ENCODE assay signal across 9 cellular contexts in the genomic region with DNA sequence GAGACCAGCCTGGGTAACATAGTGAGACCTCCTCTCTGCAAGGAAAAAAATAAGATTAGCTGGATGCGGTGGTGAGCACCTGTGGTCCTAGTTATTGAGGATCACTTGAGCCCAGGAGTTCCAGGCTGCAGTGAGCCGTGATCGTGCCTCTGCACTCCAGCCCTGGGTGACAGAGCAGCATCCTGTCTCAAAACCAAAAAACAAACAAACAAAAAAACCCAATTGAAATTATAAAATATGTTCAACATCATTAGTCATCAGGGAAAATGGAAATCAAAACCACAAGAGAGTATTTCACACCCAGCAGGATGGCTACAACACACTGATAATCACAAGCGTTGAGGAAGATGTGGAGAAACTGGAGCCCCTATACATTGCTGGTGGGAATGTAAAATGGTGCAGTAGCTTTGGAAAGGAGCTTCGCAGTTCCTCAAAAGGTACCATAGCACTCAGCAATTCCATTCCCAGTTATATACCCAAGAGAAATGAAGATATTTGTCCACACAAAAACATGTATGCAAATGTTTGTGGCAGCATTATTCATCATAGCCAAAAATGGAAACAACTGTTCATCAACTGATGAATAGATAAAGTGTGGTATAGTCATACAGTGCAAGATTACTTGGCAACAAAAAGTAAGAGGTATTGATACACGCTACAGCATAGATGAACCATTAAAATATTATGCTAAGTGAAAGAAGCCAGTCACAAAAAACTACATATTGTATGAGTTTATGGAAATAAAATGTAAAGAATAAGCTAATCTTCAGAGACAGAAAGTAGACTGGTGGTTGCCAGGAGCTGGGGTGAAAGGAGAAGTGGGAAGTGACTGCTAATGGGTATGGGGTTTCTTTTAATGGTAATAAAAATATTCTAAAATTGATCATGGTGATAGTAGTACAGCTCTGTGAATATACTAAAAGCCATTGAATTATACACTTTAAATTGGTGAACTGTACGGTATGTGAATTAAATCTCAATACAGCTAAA. TPM values are rescaled to one million over a fixed set of nuclear protein-coding genes. Genes with fewer than 3 reads are reported as not detected.
DNase-seq lines count a peak whose midpoint lies in the region; ATAC-seq lines count a peak whose summit lies in the region.
"Had no signal": no experiment of that assay in that cellular context is flagged by ENCODE, and none has a peak within 500 bp of the region (broad histone marks: within the 10 kb centered on the region; RNA-seq: fewer than 3 reads in every experiment).

No MANE protein-coding gene starts in this region.

- H3K27ac Mint-ChIP-seq in CD4-positive, alpha-beta memory T cell = peak overlapping the region; percentile 91 to 97 (median 94)
- H3K27ac Mint-ChIP-seq in IgD-negative memory B cell = peak overlapping the region; percentile 25 to 92 (median 84)

- no peaks in the 10 kb centered on the region for H3K27me3 Mint-ChIP-seq in CD4-positive, alpha-beta memory T cell
- no peaks in the 10 kb centered on the region for H3K27me3 Mint-ChIP-seq in IgD-negative memory B cell

- POLR2A ChIA-PET in CD4-positive, alpha-beta memory T cell (lab: Charles Lee; ENCODE audit: partially characterized antibody) = interaction anchor here (0.7 to 31.1 kb wide), 11 partner anchors 9 to 98 kb away, joined by 3 to 1351 read pairs (median 8); a partner anchor contains a TSS

- CTCF ChIA-PET in CD4-positive, alpha-beta memory T cell (lab: Charles Lee; ENCODE audit: partially characterized antibody) = interaction anchor here (0.6 to 11.2 kb wide), 11 partner anchors 12 to 52 kb away, joined by 3 to 100 read pairs (median 4); a partner anchor contains a TSS

- peak overlapping the region; percentile 49 for H3K27ac ChIP-seq in CD4-positive, alpha-beta memory T cell (ENCODE audit: low read depth, low read length)
- H3K27ac ChIP-seq in SJCRH30 = no peak overlapping the region

- H3K27me3 ChIP-seq in CD4-positive, alpha-beta memory T cell (ENCODE audit: insufficient read depth, low read length) = no peaks in the 10 kb centered on the region
- H3K27me3 ChIP-seq in SJCRH30 = no peaks in the 10 kb centered on the region

- H3K9me3 ChIP-seq in CD4-positive, alpha-beta memory T cell (ENCODE audit: control insufficient read depth in 1 of 2, low read length in 2 of 2) = no peaks in the 10 kb centered on the region
- no peaks in the 10 kb centered on the region for H3K9me3 ChIP-seq in SJCRH30 (replicated peaks)

- peak overlapping the region; percentile 66 to 78 (median 71) for H3K4me3 Mint-ChIP-seq in CD4-positive, alpha-beta memory T cell
- H3K4me3 Mint-ChIP-seq in IgD-negative memory B cell = peak overlapping the region; percentile 18 to 79 (median 47)

- DNase-seq in CD4-positive, alpha-beta memory T cell = peak; percentile 46 to 73 (median 55)
- peak; percentile 34 for DNase-seq in activated T-helper 9 cell treated with anti-CD3 and anti-CD28 coated beads, Interleukin-2, amount 50 U/mL, for 16 hours (ENCODE audit: low read depth)
- DNase-seq in SHP77 (lab: John Stamatoyannopoulos, UW) = no peak
- DNase-seq in foreskin melanocyte = no peak
- DNase-seq in SJCRH30 = no peak
- no peak for DNase-seq in NCI-H1694 (lab: John Stamatoyannopoulos, UW)
- DNase-seq: T1000 had no signal

- intact Hi-C loops in CD4-positive, alpha-beta memory T cell (cut with micrococcal nuclease) = loop anchor here (1.0 kb wide), 3 partner anchors 18 to 38 kb away; no protein-coding TSS in a partner anchor

- ATAC-seq in GM21447 (IDR thresholded peaks at IDR 0.05; ENCODE audit: unreplicated experiment) = peak; percentile 72

- peaks cover 40 to 50% of the 10 kb centered on the region in 2 donors for H3K36me3 Mint-ChIP-seq in CD4-positive, alpha-beta memory T cell
- H3K36me3 Mint-ChIP-seq in IgD-negative memory B cell = peaks cover 2% of the 10 kb centered on the region

- peaks cover 67% of the 10 kb centered on the region for H3K4me1 ChIP-seq in CD4-positive, alpha-beta memory T cell (ENCODE audit: insufficient read depth, low read length)
- H3K4me1 ChIP-seq in SJCRH30 = no peaks in the 10 kb centered on the region

- H3K9me3 Mint-ChIP-seq in CD4-positive, alpha-beta memory T cell = peaks cover 0 to 5% (median 0%) of the 10 kb centered on the region in 8 donors
- H3K9me3 Mint-ChIP-seq in IgD-negative memory B cell = no peaks in the 10 kb centered on the region

- H3K4me1 Mint-ChIP-seq in CD4-positive, alpha-beta memory T cell = peaks cover 49 to 85% (median 72%) of the 10 kb centered on the region in 4 donors
- H3K4me1 Mint-ChIP-seq in IgD-negative memory B cell = peaks cover 35 to 60% (median 49%) of the 10 kb centered on the region in 3 donors

- no peaks in the 10 kb centered on the region for H3K36me3 ChIP-seq in CD4-positive, alpha-beta memory T cell (ENCODE audit: insufficient read depth, low read length)
- no peaks in the 10 kb centered on the region for H3K36me3 ChIP-seq in SJCRH30

- H3K4me3 ChIP-seq in CD4-positive, alpha-beta memory T cell (ENCODE audit: low read length in 2 of 2) = peak overlapping the region in 1 of 2 donors; percentile 7
- H3K4me3 ChIP-seq in SJCRH30 = no peak overlapping the region

RNA-seq across cellular contexts. Expression of a gene that starts 38.7 kb away (rescaled TPM):
- total RNA-seq in CD4-positive, alpha-beta memory T cell = 100 to 1,000 TPM; 420 to 432 TPM
- polyA plus RNA-seq in CD4-positive, alpha-beta memory T cell = 100 to 1,000 TPM; 431 to 458 TPM
- 561 TPM for polyA plus RNA-seq in IgD-negative memory B cell
- 3.0 and 3.9 TPM in 2 replicates for total RNA-seq in SJCRH30 (2014; rRNA removed; shearing (Covaris generic))

Comparison
In these comparisons a context has a peak if more than half of its experiments do, and no peak if none do; other contexts are left out.
1. DNase-seq: peak in CD4-positive, alpha-beta memory T cell (5 of 5) and activated T-helper 9 cell treated with anti-CD3 and anti-CD28 coated beads, Interleukin-2, amount 50 U/mL, for 16 hours (single experiment); none in SHP77 (0 of 2), foreskin melanocyte (single experiment), SJCRH30 (0 of 2) and NCI-H1694 (single experiment).
2. RNA of a gene that starts 38.7 kb away (total RNA-seq): 420 to 432 TPM in CD4-positive, alpha-beta memory T cell; 3.0 to 3.9 TPM in SJCRH30; every median in the first group is over 10 times any median in the second.